In genomic region chr1:2073382-2074230, GRCh38 we compare ENCODE assay signal across 12 cellular contexts. TPM values are rescaled to one million over a fixed set of nuclear protein-coding genes. Genes with fewer than 3 reads are reported as not detected.
DNase-seq lines count a peak whose midpoint lies in the region; ATAC-seq, FAIRE-seq and TF ChIP-seq lines count a peak whose summit lies in the region.
"Had no signal": no experiment of that assay in that cellular context is flagged by ENCODE, and none has a peak within 500 bp of the region (broad histone marks: within the 10 kb centered on the region; RNA-seq: fewer than 3 reads in every experiment).

No MANE protein-coding gene starts in this region.

- H3K27ac ChIP-seq in AG04450 (ENCODE audit: low read depth, low read length) (no peak overlapping the region), HEK293 (ENCODE audit: extremely low read depth, low read depth, low read length) (no peak overlapping the region), K562 (ENCODE audit: extremely low read depth, low read depth, low read length) (no peak overlapping the region), layer of hippocampus (ENCODE audit: low read depth, low read length) (peak overlapping the region; percentile 85)
- H3K27ac ChIP-seq: skin epidermis had no signal

- no peak for TF ChIP-seq RAD21 in K562 (CRISPR knock-in tag; conservative IDR thresholded peaks at IDR 0.05 in 1 of 2, IDR thresholded peaks at IDR 0.05 in 1 of 2)

- H3K9me3 ChIP-seq in AG04450 (ENCODE audit: control insufficient read depth, insufficient read depth, low read length) (peaks cover 23% of the 10 kb centered on the region), HEK293 (ENCODE audit: control insufficient read depth, insufficient read depth, low read depth, low read length) (no peaks in the 10 kb centered on the region), K562 (replicated peaks; ENCODE audit: control insufficient read depth, insufficient read depth, low read depth, low read length) (peaks cover 5% of the 10 kb centered on the region; the same call in 1 of the 2 replicates), Caco-2 (peaks cover 10% of the 10 kb centered on the region)

- no peaks in the 10 kb centered on the region for H3K79me2 ChIP-seq in K562 (ENCODE audit: control insufficient read depth, insufficient read depth, low read length)

- no peak overlapping the region for H2AFZ ChIP-seq in K562 (ENCODE audit: low read depth, low read length)

- POLR2A ChIA-PET in AG04450 (lab: Yijun Ruan, JAX) (interaction anchor here (0.6 to 1.1 kb wide), 3 partner anchors 73 to 165 kb away, joined by 3 to 5 read pairs (median 3); no protein-coding TSS in a partner anchor), HEK293 (lab: Yijun Ruan, JAX) (no interaction called here), K562 (lab: Yijun Ruan, JAX) (interaction anchor here (0.7 to 0.9 kb wide), 3 partner anchors 15 to 86 kb away, joined by 3 to 5 read pairs (median 3); partner anchors contain the start of gene CFAP74), Caco-2 (lab: Charles Lee) (no interaction called here)

- ATAC-seq in K562 (peak; percentile 70), GM21528 (IDR thresholded peaks at IDR 0.05; ENCODE audit: low FRiP score, unreplicated experiment) (no peak)
- no peak for ATAC-seq in activated CD4-positive, CD25-positive, alpha-beta regulatory T cell treated with anti-CD3 and anti-CD28 coated beads, Interleukin-2, amount 50 U/mL, for 24 hours
- ATAC-seq: stimulated activated naive CD8-positive, alpha-beta T cell treated with anti-CD3 and anti-CD28 coated beads, Interleukin-15, Interleukin-2, amounts not matched to agents 100 U/mL and 50 U/mL, for 24 hours had no signal

- H3K36me3 ChIP-seq in HEK293 (ENCODE audit: control insufficient read depth in 2 of 2, insufficient read depth in 1 of 2, low read length in 2 of 2), result peaks cover 0 to 46% of the 10 kb centered on the region in 2 experiments; a peak in 1 of 3 replicates
- H3K36me3 ChIP-seq in K562 (ENCODE audit: control insufficient read depth, insufficient read depth, low read length), result no peaks in the 10 kb centered on the region
- H3K36me3 ChIP-seq in Caco-2 (ENCODE audit: control insufficient read depth, insufficient read depth, low read length), result peaks cover 3% of the 10 kb centered on the region; the same call in 1 of the 2 replicates

- H3K36me3 Mint-ChIP-seq in Caco-2 (ENCODE audit: insufficient read depth, unreplicated experiment), result peaks cover 33% of the 10 kb centered on the region

- TF ChIP-seq EP300 in K562 (IDR thresholded peaks at IDR 0.05; ENCODE audit: low read length), result no peak

- H3K4me1 ChIP-seq in HEK293 (ENCODE audit: control insufficient read depth, insufficient read depth, low read length), result no peaks in the 10 kb centered on the region
- peaks cover 0 to 35% of the 10 kb centered on the region in 2 experiments; a peak in 2 of 5 replicates for H3K4me1 ChIP-seq in K562 (replicated peaks in 1 of 2; ENCODE audit: control insufficient read depth in 2 of 2, insufficient read depth in 2 of 2, low read length in 2 of 2)
- no peaks in the 10 kb centered on the region for H3K4me1 ChIP-seq in Caco-2

- H3K9ac ChIP-seq in K562 (ENCODE audit: insufficient read depth in 1 of 2, low read depth in 2 of 2, low read length in 2 of 2), result no peak overlapping the region

- no peak overlapping the region for H3K27ac Mint-ChIP-seq in Caco-2 (ENCODE audit: unreplicated experiment)

- DNase-seq in AG04450 (ENCODE audit: low read depth, low spot score) (peak; percentile 13), K562 (ENCODE audit: extremely low read depth in 1 of 4, low spot score in 3 of 4) (peak; percentile 25 to 50 (median 34)), DMS53 (lab: John Stamatoyannopoulos, UW) (no peak), Caco-2 (no peak)
- DNase-seq: stimulated activated naive CD8-positive, alpha-beta T cell treated with anti-CD3 and anti-CD28 coated beads, Interleukin-15, Interleukin-2, amounts not matched to agents 100 U/mL and 50 U/mL, for 24 hours had no signal

- in situ Hi-C loops in K562 (cut with MboI), result no loop called here

- H3K9me1 ChIP-seq in K562 (ENCODE audit: control insufficient read depth, insufficient read depth, low read length), result no peaks in the 10 kb centered on the region

- CTCF ChIA-PET in AG04450 (lab: Charles Lee) (interaction anchor here (1.0 to 1.1 kb wide), 2 partner anchors 29 to 101 kb away, joined by 3 read pairs; no protein-coding TSS in a partner anchor), HEK293 (lab: Yijun Ruan, JAX) (no interaction called here), K562 (lab: Yijun Ruan, JAX; ENCODE audit: low intra/inter-chr PET ratio) (no interaction called here), Caco-2 (lab: Charles Lee) (no interaction called here)

- H3K4me3 Mint-ChIP-seq in Caco-2 (ENCODE audit: unreplicated experiment), result no peak overlapping the region
- H3K4me3 Mint-ChIP-seq: central memory CD8-positive, alpha-beta T cell had no signal

- no peak for TF ChIP-seq CTCF in AG04450 (IDR thresholded peaks at IDR 0.05; ENCODE audit: low read depth, low read length)
- no peak for TF ChIP-seq CTCF in HEK293 (tag by site-specific recombination; IDR thresholded peaks at IDR 0.05)
- TF ChIP-seq CTCF in K562 (IDR thresholded peaks at IDR 0.05 in 2 of 3, conservative IDR thresholded peaks at IDR 0.05 in 1 of 3; ENCODE audit: insufficient read depth in 2 of 3, low read depth in 1 of 3, low read length in 3 of 3), result no peak
- no peak for TF ChIP-seq CTCF in Caco-2 (IDR thresholded peaks at IDR 0.05; ENCODE audit: insufficient read depth in 1 of 2, low read depth in 1 of 2, low read length in 1 of 2, severe bottlenecking in 1 of 2, unreplicated experiment in 1 of 2)

- no peaks in the 10 kb centered on the region for H3K27me3 Mint-ChIP-seq in Caco-2 (ENCODE audit: insufficient read depth, unreplicated experiment)
- H3K27me3 Mint-ChIP-seq: central memory CD8-positive, alpha-beta T cell had no signal

- H3K4me2 ChIP-seq in K562 (ENCODE audit: insufficient read depth, low read length), result no peak overlapping the region

- H3K9me3 Mint-ChIP-seq in Caco-2 (ENCODE audit: unreplicated experiment), result peaks cover 16% of the 10 kb centered on the region

- H3K27me3 ChIP-seq in AG04450 (ENCODE audit: control insufficient read depth, insufficient read depth, low read length), result peaks cover 18% of the 10 kb centered on the region
- H3K27me3 ChIP-seq in K562 (ENCODE audit: control insufficient read depth in 2 of 2, insufficient read depth in 2 of 2, low read length in 2 of 2), result peaks cover 73 to 84% of the 10 kb centered on the region in 2 experiments
- H3K27me3 ChIP-seq in layer of hippocampus (ENCODE audit: control insufficient read depth, insufficient read depth, low read length), result no peaks in the 10 kb centered on the region
- no peaks in the 10 kb centered on the region for H3K27me3 ChIP-seq in Caco-2 (replicated peaks; ENCODE audit: control insufficient read depth, insufficient read depth, low read length)

- 2% methylated on average over 49 of the region's 59 CpGs for WGBS in K562 (ENCODE audit: insufficient coverage, low coverage, missing lambda C conversion rate)

- FAIRE-seq in K562 (lab: Jason Lieb, UNC), result no peak
- FAIRE-seq: keratinocyte had no signal

- intact Hi-C loops in K562 (cut with micrococcal nuclease) (no loop called here), Caco-2 (cut with micrococcal nuclease; ENCODE audit: unreplicated experiment) (no loop called here)

- no TSS peak for BruUV-seq in K562 (replicated peaks; lab: Mats Ljungman, UMichigan)
- BruUV-seq in Caco-2 (replicated peaks; lab: Mats Ljungman, UMichigan), result no TSS peak

- no peaks in the 10 kb centered on the region for H3K4me1 Mint-ChIP-seq in Caco-2 (ENCODE audit: low read depth, unreplicated experiment)

- H4K20me1 ChIP-seq in K562 (replicated peaks; ENCODE audit: control insufficient read depth, insufficient read depth, low read length), result peaks cover 4% of the 10 kb centered on the region; the same call in 1 of the 2 replicates

- TF ChIP-seq POLR2A in K562 (conservative IDR thresholded peaks at IDR 0.05), result no peak

- H3K4me3 ChIP-seq in AG04450 (ENCODE audit: low read depth, low read length) (peak overlapping the region; percentile 60), HEK293 (ENCODE audit: low read depth, low read length) (no peak overlapping the region), K562 (no peak overlapping the region), Caco-2 (ENCODE audit: low read depth, low read length) (no peak overlapping the region)

RNA-seq across cellular contexts. Expression of gene PRKCZ, which starts 23.4 kb away (rescaled TPM):
- polyA plus RNA-seq in AG04450 (2011; rRNA removed), result 3.0 and 4.0 TPM in 2 replicates
- 3.8 and 7.0 TPM in 2 replicates for polyA minus RNA-seq in AG04450 (2011; rRNA and poly(A)+ RNA removed)
- 5.9 and 8.3 TPM in 2 replicates for total RNA-seq in K562 (2011; cell fraction: chromatin; rRNA removed; ENCODE audit: low replicate concordance)
- 4.3 and 5.5 TPM in 2 replicates for total RNA-seq in K562 (2011; cell fraction: nucleolus; rRNA removed)
- total RNA-seq in K562 (2011; cell fraction: nucleoplasm; rRNA removed), result 4.7 and 5.4 TPM in 2 replicates
- total RNA-seq in K562 (2014; rRNA removed), result 1.6 and 2.3 TPM in 2 replicates
- total RNA-seq in K562 (2014; rRNA removed; fragmentation: Illumina TruSeq; extraction: Trizol), result 0.45 and 0.84 TPM in 2 replicates
- 0.69 and 0.83 TPM in 2 replicates for total RNA-seq in K562 (2015; rRNA removed; fragmentation: Illumina TruSeq; extraction: Trizol)
- 3.1 and 3.5 TPM in 2 replicates for total RNA-seq in K562 (2021)
- 1.7 and 1.9 TPM in 2 replicates for polyA plus RNA-seq in K562 (2011; rRNA removed)
- 0.87 and 2.2 TPM in 2 replicates for polyA plus RNA-seq in K562 (2011; cell fraction: cytosol; rRNA removed)
- 5.3 and 9.5 TPM in 2 replicates for polyA plus RNA-seq in K562 (2011; cell fraction: nucleus; rRNA removed)
- polyA plus RNA-seq in K562 (2012), result 1.2 and 4.5 TPM in 2 replicates
- polyA plus RNA-seq in K562 (2014; fragmentation: Illumina TruSeq; extraction: Trizol), result 1.3 TPM in 2 replicates
- polyA plus RNA-seq in K562 (2014; fragmentation: Nextera tagmentation; extraction: Ambion mirVana), result under 1 TPM; 0.07 to 0.25 TPM
- polyA plus RNA-seq in K562 (2014; rRNA removed), result 2.3 and 2.9 TPM in 2 replicates
- polyA minus RNA-seq in K562 (2011; rRNA and poly(A)+ RNA removed), result 0.60 and 1.4 TPM in 2 replicates
- 1.5 and 1.8 TPM in 2 replicates for polyA minus RNA-seq in K562 (2011; cell fraction: cytosol; rRNA and poly(A)+ RNA removed)
- 0.81 and 1.7 TPM in 2 replicates for polyA minus RNA-seq in K562 (2011; cell fraction: nucleus; rRNA and poly(A)+ RNA removed)
- 45.9 and 48.7 TPM in 2 replicates for total RNA-seq in Caco-2 (2022)

RNA-seq across cellular contexts. Expression of gene GABRD, which starts 54.5 kb away (rescaled TPM):
- polyA plus RNA-seq in AG04450 (2011; rRNA removed) (not detected in 2 replicates), K562 (2011; rRNA removed) (not detected in 2 replicates), K562 (2014; fragmentation: Illumina TruSeq; extraction: Trizol) (not detected in 2 replicates), K562 (2014; fragmentation: Nextera tagmentation; extraction: Ambion mirVana) (not detected), K562 (2014; rRNA removed) (not detected in 2 replicates)
- polyA minus RNA-seq in AG04450 (2011; rRNA and poly(A)+ RNA removed), result not detected in 2 replicates
- not detected in 2 replicates for total RNA-seq in K562 (2011; cell fraction: chromatin; rRNA removed; ENCODE audit: low replicate concordance)
- not detected in 2 replicates for total RNA-seq in K562 (2011; cell fraction: nucleolus; rRNA removed)
- not detected in 2 replicates for total RNA-seq in K562 (2011; cell fraction: nucleoplasm; rRNA removed)
- total RNA-seq in K562 (2014; rRNA removed) (not detected in 2 replicates), K562 (2014; rRNA removed; fragmentation: Illumina TruSeq; extraction: Trizol) (0.07 TPM in 1 of 2 replicates, not detected in the other), K562 (2015; rRNA removed; fragmentation: Illumina TruSeq; extraction: Trizol) (not detected in 2 replicates), K562 (2021) (not detected in 2 replicates), Caco-2 (2022) (0.16 and 0.34 TPM in 2 replicates)
- polyA plus RNA-seq in K562 (2011; cell fraction: cytosol; rRNA removed), result not detected in 2 replicates
- polyA plus RNA-seq in K562 (2011; cell fraction: nucleus; rRNA removed), result not detected in 2 replicates
- polyA plus RNA-seq in K562 (2012), result 0.04 and 0.07 TPM in 2 replicates
- polyA minus RNA-seq in K562 (2011; rRNA and poly(A)+ RNA removed), result not detected in 2 replicates
- polyA minus RNA-seq in K562 (2011; cell fraction: cytosol; rRNA and poly(A)+ RNA removed), result not detected in 2 replicates
- not detected in 2 replicates for polyA minus RNA-seq in K562 (2011; cell fraction: nucleus; rRNA and poly(A)+ RNA removed)
- polyA plus RNA-seq: keratinocyte had no signal

Comparison
In these comparisons a context has a peak if more than half of its experiments do, and no peak if none do; other contexts are left out.
1. DNase-seq: peak in AG04450 (single experiment) and K562 (4 of 4); none in DMS53 (single experiment) and Caco-2 (0 of 2).
2. POLR2A ChIA-PET loops: an anchor here in AG04450 (0.6 to 1.1 kb wide) and K562 (0.7 to 0.9 kb wide); none called in HEK293 and Caco-2.